ENCODE assay signal across 9 cellular contexts in the genomic region with DNA sequence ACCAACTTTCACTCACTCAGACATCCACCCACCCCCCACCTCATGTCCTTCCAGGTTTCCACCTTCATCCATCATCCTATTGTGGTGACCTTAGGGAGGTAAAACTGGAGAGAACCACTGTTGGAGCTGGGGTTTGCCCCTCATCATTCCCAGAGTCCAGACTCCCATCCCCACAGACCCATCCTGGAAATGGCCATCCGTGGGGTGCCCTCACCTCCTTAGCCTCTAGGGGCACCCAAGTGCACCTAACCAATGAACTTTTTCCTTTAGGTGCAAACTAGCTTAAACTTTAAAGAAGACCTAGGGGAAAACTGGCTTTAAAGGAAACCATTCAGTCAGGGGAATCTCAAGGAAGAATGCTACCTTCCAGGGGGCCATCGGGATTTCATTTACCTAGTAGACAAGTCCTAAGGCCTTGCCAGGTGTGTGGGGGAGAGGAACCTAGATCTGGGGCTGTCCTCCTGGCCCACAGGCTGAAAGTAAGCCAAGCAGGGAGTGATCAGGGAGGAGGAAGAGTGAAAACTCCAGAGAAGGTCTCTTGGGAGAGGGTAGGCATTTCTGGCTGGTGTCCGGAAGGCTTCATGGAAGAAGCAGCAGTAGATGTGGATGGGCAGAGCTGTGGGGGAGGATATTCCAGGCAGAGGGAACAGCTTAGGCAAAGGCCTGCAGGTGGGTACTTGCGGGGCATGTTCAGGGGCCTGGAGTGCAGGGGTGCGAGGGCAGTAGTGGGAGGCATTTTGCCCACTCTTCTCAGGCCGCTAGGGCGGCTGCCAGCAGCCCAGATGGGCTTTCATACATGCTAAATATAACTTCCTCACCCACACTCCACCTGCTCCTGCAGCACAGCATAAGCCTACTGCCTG. TPM values are rescaled to one million over a fixed set of nuclear protein-coding genes. Genes with fewer than 3 reads are reported as not detected.
DNase-seq lines count a peak whose midpoint lies in the region; ATAC-seq and TF ChIP-seq lines count a peak whose summit lies in the region.
"Had no signal": no experiment of that assay in that cellular context is flagged by ENCODE, and none has a peak within 500 bp of the region (broad histone marks: within the 10 kb centered on the region; RNA-seq: fewer than 3 reads in every experiment).

No MANE protein-coding gene starts in this region.

- H3K9me3 ChIP-seq in gastroesophageal sphincter (no peaks in the 10 kb centered on the region), transverse colon (no peaks in the 10 kb centered on the region)

- POLR2A ChIA-PET in activated CD8-positive, alpha-beta T cell treated with anti-CD3 and anti-CD28 coated beads for 36 hours (lab: Charles Lee): interaction anchor here (1.1 to 2.0 kb wide), 4 partner anchors 9 to 21 kb away, joined by 3 to 9 read pairs (median 4); partner anchors contain the start of gene LMAN2

- peaks cover 0 to 10% of the 10 kb centered on the region in 2 donors for H3K36me3 ChIP-seq in gastroesophageal sphincter
- H3K36me3 ChIP-seq in transverse colon: no peaks in the 10 kb centered on the region

- H3K4me1 ChIP-seq in gastroesophageal sphincter: peaks cover 0 to 76% (median 17%) of the 10 kb centered on the region in 3 donors
- H3K4me1 ChIP-seq in transverse colon: peaks cover 21 to 34% (median 27%) of the 10 kb centered on the region in 4 donors

- no peak overlapping the region for H3K4me3 Mint-ChIP-seq in Calu3 (ENCODE audit: low read depth, unreplicated experiment)
- H3K4me3 Mint-ChIP-seq in activated CD8-positive, alpha-beta T cell treated with anti-CD3 and anti-CD28 coated beads for 36 hours: no peak overlapping the region

- ATAC-seq in activated CD8-positive, alpha-beta T cell treated with anti-CD3 and anti-CD28 coated beads for 36 hours: no peak
- no peak for ATAC-seq in gastroesophageal sphincter
- ATAC-seq in GM21619 (IDR thresholded peaks at IDR 0.05; ENCODE audit: unreplicated experiment): no peak
- ATAC-seq in GM19463 (IDR thresholded peaks at IDR 0.05; ENCODE audit: unreplicated experiment): no peak
- ATAC-seq in GM19023 (IDR thresholded peaks at IDR 0.05; ENCODE audit: unreplicated experiment): no peak

- BruUV-seq in Calu3 (replicated peaks; lab: Mats Ljungman, UMichigan): no TSS peak

- in situ Hi-C loops in transverse colon (cut with MboI; ENCODE audit: low pct_ligation_motif_present in 1 of 4, low pct_unique_long_range_greater_than_20kb in 1 of 4, low sequenced_read_pairs in 3 of 4): no loop called here

- H3K27me3 ChIP-seq in gastroesophageal sphincter: no peaks in the 10 kb centered on the region
- H3K27me3 ChIP-seq in transverse colon: no peaks in the 10 kb centered on the region

- peak overlapping the region; percentile 64 for H3K27ac Mint-ChIP-seq in Calu3 (ENCODE audit: unreplicated experiment)
- peak overlapping the region; percentile 32 for H3K27ac Mint-ChIP-seq in activated CD8-positive, alpha-beta T cell treated with anti-CD3 and anti-CD28 coated beads for 36 hours

- DNase-seq in Calu3 (peak; percentile 72), HFF-Myc (ENCODE audit: extremely low read depth, low read depth) (no peak), transverse colon (no peak)
- peak; percentile 45 for DNase-seq in activated CD8-positive, alpha-beta T cell treated with anti-CD3 and anti-CD28 coated beads for 36 hours

- peak overlapping the region in 2 of 4 donors; percentile 59 to 76 for H3K27ac ChIP-seq in gastroesophageal sphincter
- no peak overlapping the region for H3K27ac ChIP-seq in transverse colon
- H3K27ac ChIP-seq: SK-N-MC had no signal

- TF ChIP-seq POLR2A in gastroesophageal sphincter (IDR thresholded peaks at IDR 0.05): no peak
- no peak for TF ChIP-seq POLR2A in transverse colon (IDR thresholded peaks at IDR 0.05)

- H3K27me3 Mint-ChIP-seq in Calu3 (ENCODE audit: unreplicated experiment): no peaks in the 10 kb centered on the region
- no peaks in the 10 kb centered on the region for H3K27me3 Mint-ChIP-seq in activated CD8-positive, alpha-beta T cell treated with anti-CD3 and anti-CD28 coated beads for 36 hours

- H3K4me3 ChIP-seq in HFF-Myc (replicated peaks; ENCODE audit: low read depth, low read length) (no peak overlapping the region), gastroesophageal sphincter (no peak overlapping the region), transverse colon (no peak overlapping the region)
- H3K4me3 ChIP-seq: SK-N-MC had no signal

- no peak for TF ChIP-seq EP300 in gastroesophageal sphincter (IDR thresholded peaks at IDR 0.05)
- no peak for TF ChIP-seq EP300 in transverse colon (IDR thresholded peaks at IDR 0.05; ENCODE audit: low read depth)

- TF ChIP-seq CTCF in Calu3 (IDR thresholded peaks at IDR 0.05; ENCODE audit: unreplicated experiment): peak; percentile 87
- TF ChIP-seq CTCF in HFF-Myc (IDR thresholded peaks at IDR 0.05; ENCODE audit: low read depth, low read length, missing control alignments): peak; percentile 75
- TF ChIP-seq CTCF in activated CD8-positive, alpha-beta T cell treated with anti-CD3 and anti-CD28 coated beads for 36 hours (IDR thresholded peaks at IDR 0.05): peak; percentile 89
- TF ChIP-seq CTCF in gastroesophageal sphincter (IDR thresholded peaks at IDR 0.05): peak in 3 of 4 experiments; percentile 31 to 51 (median 50)
- peak; percentile 55 to 67 (median 63) for TF ChIP-seq CTCF in transverse colon (IDR thresholded peaks at IDR 0.05)

- peaks cover 20% of the 10 kb centered on the region for H3K4me1 Mint-ChIP-seq in Calu3 (ENCODE audit: low read depth, unreplicated experiment)
- H3K4me1 Mint-ChIP-seq in activated CD8-positive, alpha-beta T cell treated with anti-CD3 and anti-CD28 coated beads for 36 hours (ENCODE audit: low read depth): peaks cover 66% of the 10 kb centered on the region

- intact Hi-C loops in Calu3 (cut with micrococcal nuclease; ENCODE audit: unreplicated experiment) (no loop called here), transverse colon (cut with DNase I; ENCODE audit: low total_unique reads) (no loop called here)
- intact Hi-C loops in activated CD8-positive, alpha-beta T cell treated with anti-CD3 and anti-CD28 coated beads for 36 hours (cut with micrococcal nuclease): no loop called here

- 49 to 55% methylated on average over 6 to 7 of the region's 7 CpGs for WGBS in gastroesophageal sphincter (ENCODE audit: low coverage in 1 of 2), 2 donors
- WGBS in transverse colon (ENCODE audit: low coverage in 1 of 2), 2 donors: 54 to 100% methylated on average over 1 to 7 of the region's 7 CpGs

- peaks cover 19% of the 10 kb centered on the region for H3K36me3 Mint-ChIP-seq in Calu3 (ENCODE audit: insufficient read depth, unreplicated experiment)
- H3K36me3 Mint-ChIP-seq in activated CD8-positive, alpha-beta T cell treated with anti-CD3 and anti-CD28 coated beads for 36 hours (ENCODE audit: low read depth): peaks cover 44% of the 10 kb centered on the region

- CTCF ChIA-PET in Calu3 (lab: Charles Lee): interaction anchor here (0.6 to 3.8 kb wide), 7 partner anchors 9 to 86 kb away, joined by 3 to 46 read pairs (median 6); partner anchors contain the start of gene LMAN2
- CTCF ChIA-PET in activated CD8-positive, alpha-beta T cell treated with anti-CD3 and anti-CD28 coated beads for 36 hours (lab: Charles Lee): interaction anchor here (0.7 to 8.4 kb wide), 29 partner anchors 9 to 257 kb away, joined by 3 to 86 read pairs (median 4); partner anchors contain the start of genes LMAN2, PDLIM7, PFN3 and RGS14

- no peaks in the 10 kb centered on the region for H3K9me3 Mint-ChIP-seq in Calu3 (ENCODE audit: low read depth, unreplicated experiment)
- no peaks in the 10 kb centered on the region for H3K9me3 Mint-ChIP-seq in activated CD8-positive, alpha-beta T cell treated with anti-CD3 and anti-CD28 coated beads for 36 hours

RNA-seq across cellular contexts. Expression of gene RGS14, which starts 11.6 kb away (rescaled TPM):
- 12.9 and 13.0 TPM in 2 replicates for total RNA-seq in Calu3 (2022)
- 10 to 100 TPM; 50.4 to 52.5 TPM for total RNA-seq in activated CD8-positive, alpha-beta T cell treated with anti-CD3 and anti-CD28 coated beads for 36 hours
- 10 to 100 TPM in 3 of 4 donors, 1 to 10 TPM in 1; 7.6 to 20.1 (median 13.7) TPM for total RNA-seq in gastroesophageal sphincter
- 10 to 100 TPM; 16.5 to 49.6 (median 24.4) TPM for total RNA-seq in transverse colon

RNA-seq across cellular contexts. Expression of gene SLC34A1, which starts 15.0 kb away (rescaled TPM):
- total RNA-seq in Calu3 (2022) (0.19 and 0.64 TPM in 2 replicates), gastroesophageal sphincter (under 1 TPM in 1 of 4 donors, not detected in 3; 0.12 TPM), transverse colon (under 1 TPM in 1 of 4 donors, not detected in 3; 0.55 TPM)
- total RNA-seq in activated CD8-positive, alpha-beta T cell treated with anti-CD3 and anti-CD28 coated beads for 36 hours: under 1 TPM; 0.29 to 0.43 TPM

RNA-seq across cellular contexts. Expression of gene LMAN2, which starts 17.8 kb away (rescaled TPM):
- 278 and 305 TPM in 2 replicates for total RNA-seq in Calu3 (2022)
- total RNA-seq in activated CD8-positive, alpha-beta T cell treated with anti-CD3 and anti-CD28 coated beads for 36 hours: 10 to 100 TPM; 79.9 to 87.5 TPM
- 100 to 1,000 TPM in 3 of 4 donors, 10 to 100 TPM in 1; 78.1 to 147 (median 111) TPM for total RNA-seq in gastroesophageal sphincter
- total RNA-seq in transverse colon: 100 to 1,000 TPM; 236 to 322 (median 293) TPM

RNA-seq across cellular contexts. Expression of gene PFN3, which starts 31.2 kb away (rescaled TPM):
- total RNA-seq in Calu3 (2022): not detected in 2 replicates
- total RNA-seq in activated CD8-positive, alpha-beta T cell treated with anti-CD3 and anti-CD28 coated beads for 36 hours: not detected
- not detected for total RNA-seq in gastroesophageal sphincter
- not detected for total RNA-seq in transverse colon

RNA-seq across cellular contexts. Expression of gene F12, which starts 40.1 kb away (rescaled TPM):
- total RNA-seq in Calu3 (2022) (14.3 and 20.2 TPM in 2 replicates), gastroesophageal sphincter (under 1 TPM in 2 of 4 donors, not detected in 2; 0.27 to 0.89 TPM), transverse colon (10 to 100 TPM in 1 of 4 donors, 1 to 10 TPM in 3; 2.6 to 20.1 (median 5.6) TPM)
- total RNA-seq in activated CD8-positive, alpha-beta T cell treated with anti-CD3 and anti-CD28 coated beads for 36 hours: 1 to 10 TPM; 7.9 TPM

Comparison
In these comparisons a context has a peak if more than half of its experiments do, and no peak if none do; other contexts are left out.
1. DNase-seq: peak in Calu3 (single experiment) and activated CD8-positive, alpha-beta T cell treated with anti-CD3 and anti-CD28 coated beads for 36 hours (single experiment); none in HFF-Myc (single experiment) and transverse colon (single experiment).
2. Peak in every context shown above with its lines, with median percentiles within 50 percentile points of each other: CTCF ChIP-seq.